17 cellular contexts compared by ENCODE assay signal in the genomic region with DNA sequence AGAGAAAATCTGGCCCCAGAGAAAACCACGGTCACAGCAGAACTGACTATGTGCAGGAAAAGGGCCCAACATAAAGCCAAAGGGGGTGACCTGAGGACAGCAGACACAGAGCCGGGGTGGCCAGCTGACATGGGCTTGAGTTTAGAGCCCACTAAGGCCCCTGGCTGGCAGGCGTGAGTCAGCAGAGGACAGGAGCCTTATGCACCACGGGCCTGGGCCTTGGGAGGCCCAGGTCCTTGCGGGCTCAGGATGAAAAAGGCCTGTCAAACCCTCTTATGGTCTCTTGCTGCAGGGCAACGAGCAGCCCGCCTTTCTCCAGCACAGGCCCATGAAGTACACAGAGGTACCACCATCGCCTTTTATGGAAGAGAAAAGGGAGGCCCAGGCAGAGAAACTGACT. TPM values are rescaled to one million over a fixed set of nuclear protein-coding genes. Genes with fewer than 3 reads are reported as not detected.
DNase-seq lines count a peak whose midpoint lies in the region; ATAC-seq and TF ChIP-seq lines count a peak whose summit lies in the region.
"Had no signal": no experiment of that assay in that cellular context is flagged by ENCODE, and none has a peak within 500 bp of the region (broad histone marks: within the 10 kb centered on the region; RNA-seq: fewer than 3 reads in every experiment).

No MANE protein-coding gene starts in this region.

- H3K4me1 Mint-ChIP-seq in glutamatergic neuron (ENCODE audit: low read depth, unreplicated experiment) (peaks cover 27% of the 10 kb centered on the region), nephron (peaks cover 39% of the 10 kb centered on the region)

- H3K27ac ChIP-seq in BLaER1, result peak overlapping the region; percentile 85
- H3K27ac ChIP-seq in osteoblast (ENCODE audit: low read depth, low read length), result no peak overlapping the region
- H3K27ac ChIP-seq: SK-N-MC had no signal

- no peak for TF ChIP-seq CTCF in glutamatergic neuron (IDR thresholded peaks at IDR 0.05; ENCODE audit: partially characterized antibody, unreplicated experiment)
- no peak for TF ChIP-seq CTCF in nephron (IDR thresholded peaks at IDR 0.05; ENCODE audit: unreplicated experiment in 3 of 3)
- no peak for TF ChIP-seq CTCF in osteoblast (IDR thresholded peaks at IDR 0.05; ENCODE audit: extremely low read depth, low read depth, low read length)

- H3K9ac ChIP-seq in BLaER1, result peak overlapping the region; percentile 60

- no peaks in the 10 kb centered on the region for H3K27me3 ChIP-seq in BLaER1
- no peaks in the 10 kb centered on the region for H3K27me3 ChIP-seq in osteoblast (ENCODE audit: insufficient read depth, low read length)

- H3K9me3 Mint-ChIP-seq in glutamatergic neuron (ENCODE audit: unreplicated experiment), result peaks cover 3% of the 10 kb centered on the region
- H3K9me3 Mint-ChIP-seq in nephron, result no peaks in the 10 kb centered on the region
- H3K9me3 Mint-ChIP-seq: activated naive CD4-positive, alpha-beta T cell treated with anti-CD3 and anti-CD28 coated beads, Interleukin-2, amount 10 ng/mL, durations not matched to agents 7 days and 5 days had no signal

- peaks cover 42% of the 10 kb centered on the region; the same call in 1 of the 2 replicates for H3K36me3 ChIP-seq in BLaER1
- H3K36me3 ChIP-seq in osteoblast (ENCODE audit: insufficient read depth, low read length), result peaks cover 3% of the 10 kb centered on the region

- peak overlapping the region; percentile 76 for H3K27ac Mint-ChIP-seq in glutamatergic neuron (ENCODE audit: unreplicated experiment)
- peak overlapping the region in 2 of 3 experiments; percentile 22 to 49 for H3K27ac Mint-ChIP-seq in nephron

- H3K4me3 ChIP-seq in BLaER1 (no peak overlapping the region), osteoblast (ENCODE audit: insufficient read depth, low read length) (no peak overlapping the region)
- H3K4me3 ChIP-seq: SK-N-MC had no signal

- no peak for ATAC-seq in HG03460 (IDR thresholded peaks at IDR 0.05; ENCODE audit: unreplicated experiment)

- H3K4me2 ChIP-seq in BLaER1 (peak overlapping the region; percentile 90), osteoblast (ENCODE audit: insufficient read depth, low read length) (no peak overlapping the region)

- peaks cover 81% of the 10 kb centered on the region for H3K79me2 ChIP-seq in osteoblast (ENCODE audit: insufficient read depth, low read length)

- H4K20me1 ChIP-seq in BLaER1, result peaks cover 61% of the 10 kb centered on the region
- H4K20me1 ChIP-seq in osteoblast (ENCODE audit: insufficient read depth, low read length), result peaks cover 23% of the 10 kb centered on the region

- H3K4me1 ChIP-seq in BLaER1 (peaks cover 98% of the 10 kb centered on the region), osteoblast (ENCODE audit: insufficient read depth, low read length) (peaks cover 28% of the 10 kb centered on the region)

- H3K27me3 Mint-ChIP-seq in glutamatergic neuron (ENCODE audit: unreplicated experiment), result peaks cover 6% of the 10 kb centered on the region
- peaks cover 6% of the 10 kb centered on the region for H3K27me3 Mint-ChIP-seq in nephron (ENCODE audit: low read depth)
- H3K27me3 Mint-ChIP-seq: activated naive CD4-positive, alpha-beta T cell treated with anti-CD3 and anti-CD28 coated beads, Interleukin-2, amount 10 ng/mL, durations not matched to agents 7 days and 5 days had no signal

- H3K36me3 Mint-ChIP-seq in glutamatergic neuron (ENCODE audit: unreplicated experiment) (no peaks in the 10 kb centered on the region), nephron (ENCODE audit: low read depth) (no peaks in the 10 kb centered on the region)

- peak; percentile 70 for DNase-seq in RPMI7951 (ENCODE audit: low read depth)
- DNase-seq in glutamatergic neuron, result no peak
- DNase-seq in NCI-H1436 (lab: John Stamatoyannopoulos, UW), result no peak
- DNase-seq in SHP77 treated with DMSO at 0.1 percent for 48 hours (lab: John Stamatoyannopoulos, UW), result no peak
- no peak for DNase-seq in osteoblast (ENCODE audit: insufficient read length, low spot score, missing footprints)
- DNase-seq: activated naive CD4-positive, alpha-beta T cell treated with anti-CD3 and anti-CD28 coated beads, Interleukin-2, amount 10 ng/mL, durations not matched to agents 7 days and 5 days; DMS153; midbrain; NCI-H446 treated with DMSO at 0.1 percent for 48 hours; stimulated activated CD4-positive, alpha-beta T cell treated with anti-CD3 and anti-CD28 coated beads, Interleukin-1b, Interleukin-23, amount 100 ng/mL, for 48 hours had no signal

- H3K9me3 ChIP-seq in BLaER1, result no peaks in the 10 kb centered on the region
- no peaks in the 10 kb centered on the region for H3K9me3 ChIP-seq in osteoblast (ENCODE audit: low read depth, low read length)

- H2AFZ ChIP-seq in osteoblast (ENCODE audit: low read length), result no peak overlapping the region

- peak overlapping the region; percentile 27 for H3K4me3 Mint-ChIP-seq in glutamatergic neuron (ENCODE audit: unreplicated experiment)
- no peak overlapping the region for H3K4me3 Mint-ChIP-seq in nephron
- H3K4me3 Mint-ChIP-seq: activated naive CD4-positive, alpha-beta T cell treated with anti-CD3 and anti-CD28 coated beads, Interleukin-2, amount 10 ng/mL, durations not matched to agents 7 days and 5 days had no signal

RNA-seq across cellular contexts. Expression of a gene that starts 19.7 kb away (rescaled TPM):
- total RNA-seq in RPMI7951 (2014; rRNA removed; shearing (Covaris generic)), result 20.1 and 21.1 TPM in 2 replicates
- total RNA-seq in glutamatergic neuron (ENCODE audit: unreplicated experiment) (84.7 TPM), osteoblast (27.1 and 32.7 TPM in 2 replicates)

RNA-seq across cellular contexts. Expression of a gene that starts 25.7 kb away (rescaled TPM):
- not detected in 2 replicates for total RNA-seq in RPMI7951 (2014; rRNA removed; shearing (Covaris generic))
- total RNA-seq in glutamatergic neuron (ENCODE audit: unreplicated experiment), result not detected
- not detected in 2 replicates for total RNA-seq in osteoblast
- total RNA-seq: fibroblast of villous mesenchyme, pulmonary artery endothelial cell, urinary bladder had no signal
